In the genomic region with DNA sequence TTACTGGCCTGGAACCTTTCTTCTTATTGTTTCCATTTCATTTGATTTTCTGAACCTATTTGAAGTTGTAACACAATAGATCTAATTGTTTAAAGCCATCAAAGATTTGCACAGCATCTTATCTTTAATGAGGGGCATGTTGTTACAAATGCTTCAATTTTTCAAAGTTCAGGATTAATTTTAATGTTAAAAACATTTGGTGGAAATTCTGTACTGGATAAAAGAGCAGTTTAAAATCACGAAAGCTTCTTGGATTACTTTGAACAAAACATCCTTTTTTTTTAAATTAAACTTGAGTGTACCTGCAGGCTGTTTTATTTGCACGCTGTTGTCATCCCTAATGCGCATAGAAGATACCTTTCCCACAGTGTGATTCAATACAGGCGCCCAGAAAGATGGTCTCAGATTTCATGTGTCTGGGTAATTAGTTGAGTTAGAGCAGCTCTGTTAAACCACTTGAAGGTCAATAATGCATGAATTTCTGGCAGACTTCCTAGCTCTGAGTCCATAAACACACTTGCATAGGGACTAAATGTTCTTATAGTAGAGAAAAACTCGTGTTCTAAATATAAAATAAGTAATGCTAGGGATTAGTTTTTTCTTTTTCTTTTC, we compare ENCODE assay signal across 8 cellular contexts. TPM values are rescaled to one million over a fixed set of nuclear protein-coding genes. Genes with fewer than 3 reads are reported as not detected.
DNase-seq lines count a peak whose midpoint lies in the region; ATAC-seq and TF ChIP-seq lines count a peak whose summit lies in the region.

No MANE protein-coding gene starts in this region.

- H3K9me3 ChIP-seq in AG04450 (ENCODE audit: control insufficient read depth, insufficient read depth, low read length): peaks cover 6% of the 10 kb centered on the region
- no peaks in the 10 kb centered on the region for H3K9me3 ChIP-seq in adrenal gland (replicated peaks in 1 of 3)
- no peaks in the 10 kb centered on the region for H3K9me3 ChIP-seq in liver (ENCODE audit: control insufficient read depth in 4 of 4, low read length in 3 of 4)

- ATAC-seq in GM19023 (IDR thresholded peaks at IDR 0.05; ENCODE audit: unreplicated experiment): no peak
- no peak for ATAC-seq in activated CD4-positive, alpha-beta T cell treated with anti-CD3 and anti-CD28 coated beads for 36 hours
- no peak for ATAC-seq in HG02840 (IDR thresholded peaks at IDR 0.05; ENCODE audit: low FRiP score, unreplicated experiment)

- no peak overlapping the region for H3K27ac ChIP-seq in AG04450 (ENCODE audit: low read depth, low read length)
- H3K27ac ChIP-seq in adrenal gland: peak overlapping the region in 3 of 5 donors; percentile 32 to 71 (median 56)
- H3K27ac ChIP-seq in liver (ENCODE audit: low read depth in 1 of 2, low read length in 2 of 2): no peak overlapping the region

- H3K4me3 ChIP-seq in AG04450 (ENCODE audit: low read depth, low read length) (no peak overlapping the region), adrenal gland (peak overlapping the region in 1 of 4 donors; percentile 7), liver (ENCODE audit: low read depth in 1 of 3, low read length in 3 of 3) (no peak overlapping the region)

- TF ChIP-seq POLR2A in adrenal gland (IDR thresholded peaks at IDR 0.05): no peak

- no peak overlapping the region for H3K27ac Mint-ChIP-seq in activated CD4-positive, alpha-beta T cell treated with anti-CD3 and anti-CD28 coated beads for 36 hours

- no peak overlapping the region for H3K9ac ChIP-seq in liver (ENCODE audit: low read depth in 1 of 2, low read length in 2 of 2)

- CTCF ChIA-PET in AG04450 (lab: Charles Lee): interaction anchor here (0.6 kb wide), 2 partner anchors 69 to 383 kb away, joined by 3 to 4 read pairs; no protein-coding TSS in a partner anchor
- CTCF ChIA-PET in activated CD4-positive, alpha-beta T cell treated with anti-CD3 and anti-CD28 coated beads for 36 hours (lab: Charles Lee): interaction anchor here (1.0 kb wide), 1 partner anchor 16 kb away, joined by 3 read pairs; no protein-coding TSS in a partner anchor

- no peaks in the 10 kb centered on the region for H3K9me3 Mint-ChIP-seq in activated CD4-positive, alpha-beta T cell treated with anti-CD3 and anti-CD28 coated beads for 36 hours (ENCODE audit: low read depth)

- TF ChIP-seq RAD21 in liver (IDR thresholded peaks at IDR 0.05): no peak

- H3K36me3 Mint-ChIP-seq in activated CD4-positive, alpha-beta T cell treated with anti-CD3 and anti-CD28 coated beads for 36 hours (ENCODE audit: low read depth): no peaks in the 10 kb centered on the region

- TF ChIP-seq CTCF in AG04450 (IDR thresholded peaks at IDR 0.05; ENCODE audit: low read depth, low read length): no peak
- TF ChIP-seq CTCF in adrenal gland (IDR thresholded peaks at IDR 0.05): no peak
- no peak for TF ChIP-seq CTCF in liver (IDR thresholded peaks at IDR 0.05; ENCODE audit: low read depth, low read length, missing input control)

- peaks cover 0 to 14% of the 10 kb centered on the region in 2 donors for H3K4me1 ChIP-seq in adrenal gland (replicated peaks in 1 of 2)
- peaks cover 2 to 13% (median 6%) of the 10 kb centered on the region in 4 donors for H3K4me1 ChIP-seq in liver (ENCODE audit: control insufficient read depth in 4 of 4, insufficient read depth in 4 of 4, low read length in 3 of 4)

- intact Hi-C loops in adrenal gland (cut with DNase I): no loop called here
- intact Hi-C loops in activated CD4-positive, alpha-beta T cell treated with anti-CD3 and anti-CD28 coated beads for 36 hours (cut with DNase I, micrococcal nuclease): no loop called here

- POLR2A ChIA-PET in AG04450 (lab: Yijun Ruan, JAX): interaction anchor here (0.7 kb wide), 3 partner anchors 29 to 151 kb away, joined by 4 to 9 read pairs (median 4); no protein-coding TSS in a partner anchor
- POLR2A ChIA-PET in activated CD4-positive, alpha-beta T cell treated with anti-CD3 and anti-CD28 coated beads for 36 hours (lab: Charles Lee): interaction anchor here (2.0 kb wide), 1 partner anchor 45 kb away, joined by 5 read pairs; the partner anchor contains the start of gene STOX1

- H3K27me3 Mint-ChIP-seq in activated CD4-positive, alpha-beta T cell treated with anti-CD3 and anti-CD28 coated beads for 36 hours: no peaks in the 10 kb centered on the region

- 29 to 40% (median 32%) methylated on average over 5 of the region's 5 CpGs for WGBS in adrenal gland, 4 donors
- WGBS in liver: 66% methylated on average over 5 of the region's 5 CpGs

- DNase-seq in AG04450 (ENCODE audit: low read depth, low spot score) (peak; percentile 78), NCI-H1436 (lab: John Stamatoyannopoulos, UW) (peak; percentile 95), adrenal gland (peak in 1 of 7 donors; percentile 4), DMS114 treated with DMSO at 0.1 percent for 48 hours (lab: John Stamatoyannopoulos, UW; ENCODE audit: unreplicated experiment) (no peak)
- DNase-seq in activated CD4-positive, alpha-beta T cell treated with anti-CD3 and anti-CD28 coated beads for 36 hours: no peak

- H3K27me3 ChIP-seq in AG04450 (ENCODE audit: control insufficient read depth, insufficient read depth, low read length): peaks cover 8% of the 10 kb centered on the region
- no peaks in the 10 kb centered on the region for H3K27me3 ChIP-seq in adrenal gland
- H3K27me3 ChIP-seq in liver (ENCODE audit: control insufficient read depth in 4 of 4, insufficient read depth in 4 of 4, low read length in 3 of 4): no peaks in the 10 kb centered on the region

- H3K4me3 Mint-ChIP-seq in activated CD4-positive, alpha-beta T cell treated with anti-CD3 and anti-CD28 coated beads for 36 hours: no peak overlapping the region

- peaks cover 13% of the 10 kb centered on the region for H3K4me1 Mint-ChIP-seq in activated CD4-positive, alpha-beta T cell treated with anti-CD3 and anti-CD28 coated beads for 36 hours

- H3K36me3 ChIP-seq in adrenal gland (replicated peaks in 1 of 2): no peaks in the 10 kb centered on the region
- no peaks in the 10 kb centered on the region for H3K36me3 ChIP-seq in liver (ENCODE audit: control insufficient read depth in 4 of 4, insufficient read depth in 3 of 4, low read depth in 1 of 4, low read length in 3 of 4)

TF ChIP-seq in liver, 16 proteins besides CTCF, POLR2A, EP300 and RAD21:
- no peak for TF ChIP-seq MAX (IDR thresholded peaks at IDR 0.05)
- peak in 1 of 2 donors; percentile 11 for TF ChIP-seq RXRA (IDR thresholded peaks at IDR 0.05)
- no peak for TF ChIP-seq HNF4G (IDR thresholded peaks at IDR 0.05)
- peak; percentile 61 for TF ChIP-seq NR2F2 (IDR thresholded peaks at IDR 0.05)

RNA-seq across cellular contexts. Expression of gene DDX50, which starts 29.3 kb away (rescaled TPM):
- polyA plus RNA-seq in AG04450 (2011; rRNA removed) (40.9 and 60.8 TPM in 2 replicates), adrenal gland (10 to 100 TPM; 13.3 to 44.4 (median 18.7) TPM), liver (1 to 10 TPM; 7.0 to 8.0 TPM)
- polyA minus RNA-seq in AG04450 (2011; rRNA and poly(A)+ RNA removed): 23.9 and 38.5 TPM in 2 replicates
- total RNA-seq in adrenal gland (10 to 100 TPM; 14.2 to 35.7 (median 30.9) TPM), liver (10 to 100 TPM; 13.0 to 18.8 TPM)
- total RNA-seq in activated CD4-positive, alpha-beta T cell treated with anti-CD3 and anti-CD28 coated beads for 36 hours: 10 to 100 TPM; 61.6 to 81.6 TPM

RNA-seq across cellular contexts. Expression of gene STOX1, which starts 44.5 kb away (rescaled TPM):
- polyA plus RNA-seq in AG04450 (2011; rRNA removed): 0.07 and 0.12 TPM in 2 replicates
- polyA minus RNA-seq in AG04450 (2011; rRNA and poly(A)+ RNA removed): 0.17 and 0.18 TPM in 2 replicates
- total RNA-seq in adrenal gland: 10 to 100 TPM in 5 of 8 donors, 1 to 10 TPM in 3; 4.8 to 16.5 (median 11.1) TPM
- polyA plus RNA-seq in adrenal gland: 10 to 100 TPM in 1 of 3 donors, 1 to 10 TPM in 2; 7.2 to 11.9 (median 7.8) TPM
- total RNA-seq in liver: 1 to 10 TPM in 1 of 2 donors, under 1 TPM in 1; 0.33 to 2.6 TPM
- polyA plus RNA-seq in liver: under 1 TPM in 1 of 2 donors, not detected in 1; 0.18 TPM
- total RNA-seq in activated CD4-positive, alpha-beta T cell treated with anti-CD3 and anti-CD28 coated beads for 36 hours: under 1 TPM; 0.74 to 0.87 TPM

Comparison
In these comparisons a context has a peak if more than half of its experiments do, and no peak if none do; other contexts are left out.
1. DNase-seq: peak in AG04450 (single experiment) and NCI-H1436 (single experiment); none in DMS114 treated with DMSO at 0.1 percent for 48 hours (single experiment) and activated CD4-positive, alpha-beta T cell treated with anti-CD3 and anti-CD28 coated beads for 36 hours (single experiment).
2. H3K27ac ChIP-seq: peak in adrenal gland (3 of 5); none in AG04450 (single experiment) and liver (0 of 2).